ENCODE assay signal across 9 cellular contexts in the genomic region with DNA sequence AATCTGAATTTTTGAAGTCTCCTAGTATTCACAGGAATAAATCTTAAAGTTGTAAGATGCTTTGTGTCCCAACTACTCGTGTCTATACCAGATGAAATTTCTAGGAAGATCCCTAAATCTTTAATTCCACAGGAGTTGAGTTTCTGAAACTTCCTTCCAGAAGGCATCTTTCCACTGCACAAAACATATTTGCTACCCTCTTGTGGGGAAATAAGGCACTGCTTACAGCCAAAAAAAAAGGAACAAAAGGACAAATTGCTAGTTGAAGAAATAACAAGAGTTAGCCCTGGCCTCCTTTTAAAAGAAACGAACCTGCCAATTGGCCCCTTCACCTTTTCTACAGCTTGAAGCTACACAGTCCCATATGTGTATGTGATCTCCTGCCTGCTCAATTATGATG. TPM values are rescaled to one million over a fixed set of nuclear protein-coding genes. Genes with fewer than 3 reads are reported as not detected.
DNase-seq lines count a peak whose midpoint lies in the region; ATAC-seq and TF ChIP-seq lines count a peak whose summit lies in the region.
"Had no signal": no experiment of that assay in that cellular context is flagged by ENCODE, and none has a peak within 500 bp of the region (broad histone marks: within the 10 kb centered on the region; RNA-seq: fewer than 3 reads in every experiment).

No MANE protein-coding gene starts in this region.

- H3K27ac ChIP-seq in body of pancreas, result no peak overlapping the region

- H3K4me1 Mint-ChIP-seq in activated CD4-positive, alpha-beta T cell treated with anti-CD3 and anti-CD28 coated beads, Interleukin-2, amount 10 ng/mL, durations not matched to agents 24 days and 14 days, result no peaks in the 10 kb centered on the region

- no peak for TF ChIP-seq POLR2A in body of pancreas (IDR thresholded peaks at IDR 0.05)

- peaks cover 5% of the 10 kb centered on the region for H3K27me3 Mint-ChIP-seq in activated CD4-positive, alpha-beta T cell treated with anti-CD3 and anti-CD28 coated beads, Interleukin-2, amount 10 ng/mL, durations not matched to agents 24 days and 14 days

- DNase-seq in DMS114 treated with DMSO at 0.1 percent for 48 hours (lab: John Stamatoyannopoulos, UW; ENCODE audit: unreplicated experiment), result peak; percentile 7
- DNase-seq in Kasumi-1 (lab: John Stamatoyannopoulos, UW), result peak; percentile 42 to 67
- no peak for DNase-seq in body of pancreas
- peak; percentile 30 for DNase-seq in myocyte (ENCODE audit: low read depth)
- DNase-seq in activated CD4-positive, alpha-beta T cell treated with anti-CD3 and anti-CD28 coated beads, Interleukin-2, amount 10 ng/mL, durations not matched to agents 24 days and 14 days, result no peak

- H3K9me3 Mint-ChIP-seq in activated CD4-positive, alpha-beta T cell treated with anti-CD3 and anti-CD28 coated beads, Interleukin-2, amount 10 ng/mL, durations not matched to agents 24 days and 14 days, result no peaks in the 10 kb centered on the region

- H3K4me1 ChIP-seq in body of pancreas, result no peaks in the 10 kb centered on the region

- no peak overlapping the region for H3K27ac Mint-ChIP-seq in activated CD4-positive, alpha-beta T cell treated with anti-CD3 and anti-CD28 coated beads, Interleukin-2, amount 10 ng/mL, durations not matched to agents 24 days and 14 days
- H3K27ac Mint-ChIP-seq: activated naive CD8-positive, alpha-beta T cell had no signal

- H3K36me3 ChIP-seq in body of pancreas (replicated peaks in 1 of 2; ENCODE audit: insufficient read depth in 1 of 2, low read depth in 2 of 2), result no peaks in the 10 kb centered on the region

- peak in 6 of 7 experiments; percentile 15 to 34 (median 28) for TF ChIP-seq CTCF in body of pancreas (IDR thresholded peaks at IDR 0.05)

- intact Hi-C loops in body of pancreas (cut with DNase I), result no loop called here
- intact Hi-C loops in activated CD4-positive, alpha-beta T cell treated with anti-CD3 and anti-CD28 coated beads, Interleukin-2, amount 10 ng/mL, durations not matched to agents 24 days and 14 days (cut with micrococcal nuclease), result loop anchor here (5.0 to 10.0 kb wide), 2 partner anchors 1494 to 1941 kb away; no protein-coding TSS in a partner anchor

- no peaks in the 10 kb centered on the region for H3K27me3 ChIP-seq in body of pancreas

- no peak overlapping the region for H3K4me3 ChIP-seq in body of pancreas

- 2 to 5% methylated on average over 2 of the region's 2 CpGs for WGBS in body of pancreas, 2 donors

- H3K36me3 Mint-ChIP-seq in activated CD4-positive, alpha-beta T cell treated with anti-CD3 and anti-CD28 coated beads, Interleukin-2, amount 10 ng/mL, durations not matched to agents 24 days and 14 days (ENCODE audit: low read depth), result no peaks in the 10 kb centered on the region
- H3K36me3 Mint-ChIP-seq: activated naive CD8-positive, alpha-beta T cell had no signal

- ATAC-seq in body of pancreas (no peak), GM19463 (IDR thresholded peaks at IDR 0.05; ENCODE audit: unreplicated experiment) (no peak), HG02678 (IDR thresholded peaks at IDR 0.05; ENCODE audit: unreplicated experiment) (no peak), HG03097 (IDR thresholded peaks at IDR 0.05; ENCODE audit: low FRiP score, unreplicated experiment) (no peak)

- H3K4me3 Mint-ChIP-seq in activated CD4-positive, alpha-beta T cell treated with anti-CD3 and anti-CD28 coated beads, Interleukin-2, amount 10 ng/mL, durations not matched to agents 24 days and 14 days, result no peak overlapping the region
- H3K4me3 Mint-ChIP-seq: activated naive CD8-positive, alpha-beta T cell had no signal

- no peaks in the 10 kb centered on the region for H3K9me3 ChIP-seq in body of pancreas

RNA-seq across cellular contexts. Expression of gene TAFA4, which starts 54.0 kb away (rescaled TPM):
- total RNA-seq in body of pancreas (under 1 TPM in 1 of 2 donors, not detected in 1; 0.99 TPM), myocyte (not detected in 2 replicates)
- polyA plus RNA-seq in myocyte (2012), result not detected
- total RNA-seq in activated CD4-positive, alpha-beta T cell treated with anti-CD3 and anti-CD28 coated beads, Interleukin-2, amount 10 ng/mL, durations not matched to agents 24 days and 14 days, result not detected in 2 replicates

Comparison
In these comparisons a context has a peak if more than half of its experiments do, and no peak if none do; other contexts are left out.
1. DNase-seq: peak in DMS114 treated with DMSO at 0.1 percent for 48 hours (single experiment), Kasumi-1 (2 of 2) and myocyte (single experiment); none in body of pancreas (0 of 4) and activated CD4-positive, alpha-beta T cell treated with anti-CD3 and anti-CD28 coated beads, Interleukin-2, amount 10 ng/mL, durations not matched to agents 24 days and 14 days (single experiment).